In the genomic region with DNA sequence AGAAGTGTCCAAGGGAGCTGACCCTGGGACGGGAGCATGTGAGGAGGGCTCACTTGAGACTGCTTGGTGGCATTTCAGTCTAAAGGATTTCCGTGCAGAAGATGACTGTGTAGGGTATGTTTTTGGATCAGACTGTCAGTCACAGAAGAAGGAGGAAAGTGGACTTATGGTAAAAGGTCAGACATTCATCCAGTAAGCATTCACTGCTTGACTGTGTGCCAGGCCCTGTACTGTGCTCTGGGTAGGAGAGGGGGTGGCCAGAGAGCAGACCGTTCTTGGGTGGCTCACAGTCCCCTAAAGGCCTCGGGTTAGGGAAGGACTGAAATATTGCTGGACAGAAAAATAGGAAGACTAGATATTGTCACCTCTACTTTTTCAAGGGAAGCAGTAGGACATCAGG, we compare ENCODE assay signal across 22 cellular contexts. TPM values are rescaled to one million over a fixed set of nuclear protein-coding genes. Genes with fewer than 3 reads are reported as not detected.
A peak's percentile ranks its signal among the peaks of the same experiment; 100 is the strongest.
DNase-seq lines count a peak whose midpoint lies in the region; ATAC-seq and TF ChIP-seq lines count a peak whose summit lies in the region.
"Had no signal": no experiment of that assay in that cellular context is flagged by ENCODE, and none has a peak within 500 bp of the region (broad histone marks: within the 10 kb centered on the region; RNA-seq: fewer than 3 reads in every experiment).

No MANE protein-coding gene starts in this region.

- H3K36me3 ChIP-seq in GM23248 (ENCODE audit: low read depth): no peaks in the 10 kb centered on the region
- no peaks in the 10 kb centered on the region for H3K36me3 ChIP-seq in skeletal muscle satellite cell (ENCODE audit: insufficient read depth, low read length)
- H3K36me3 ChIP-seq: esophagus muscularis mucosa, SJCRH30 had no signal

- H3K4me3 ChIP-seq in GM23248: no peak overlapping the region
- peak overlapping the region; percentile 25 for H3K4me3 ChIP-seq in WI38 (ENCODE audit: low read depth, low read length)
- no peak overlapping the region for H3K4me3 ChIP-seq in fibroblast of the aortic adventitia (ENCODE audit: low read depth, low read length)
- no peak overlapping the region for H3K4me3 ChIP-seq in skeletal muscle satellite cell (ENCODE audit: low read length)
- no peak overlapping the region for H3K4me3 ChIP-seq in dorsolateral prefrontal cortex
- H3K4me3 ChIP-seq: esophagus muscularis mucosa, SJCRH30, testis had no signal

- no peak for TF ChIP-seq CTCF in WI38 (IDR thresholded peaks at IDR 0.05; ENCODE audit: low read depth, low read length)
- TF ChIP-seq CTCF in fibroblast of the aortic adventitia (IDR thresholded peaks at IDR 0.05; ENCODE audit: insufficient read depth, low read length): no peak
- TF ChIP-seq CTCF in dorsolateral prefrontal cortex (IDR thresholded peaks at IDR 0.05 in 54 of 56, conservative IDR thresholded peaks at IDR 0.05 in 2 of 56; ENCODE audit: low read depth in 1 of 56, partially characterized antibody in 56 of 56): no peak

- H3K4me2 ChIP-seq in GM23248 (ENCODE audit: unreplicated experiment): no peak overlapping the region
- H3K4me2 ChIP-seq in skeletal muscle satellite cell (ENCODE audit: low read length): peak overlapping the region; percentile 31

- H3K4me1 ChIP-seq in GM23248 (ENCODE audit: insufficient read depth): peaks cover 25% of the 10 kb centered on the region
- peaks cover 41% of the 10 kb centered on the region for H3K4me1 ChIP-seq in skeletal muscle satellite cell (ENCODE audit: control insufficient read depth, insufficient read depth, low read length)

- no peak for ATAC-seq in HG03025 (IDR thresholded peaks at IDR 0.05; ENCODE audit: low FRiP score, unreplicated experiment)
- ATAC-seq: activated T-helper 17 cell treated with anti-CD3 and anti-CD28 coated beads, Interleukin-2, amount 50 U/mL, for 72 hours; effector memory CD8-positive, alpha-beta T cell; left ventricle myocardium superior; Panc1; stimulated activated naive B cell treated with anti-CD40 and anti-IgM and Interleukin-4, amounts not matched to agents 10 μg/mL and 1 μg/mL and 100 μg/mL, for 72 hours had no signal

- peak; percentile 69 for DNase-seq in GM23248
- peak; percentile 47 for DNase-seq in fibroblast of the aortic adventitia (ENCODE audit: low read depth)
- DNase-seq in GF-D8 (lab: John Stamatoyannopoulos, UW): no peak
- no peak for DNase-seq in dorsolateral prefrontal cortex
- DNase-seq: activated CD4-positive, alpha-beta T cell treated with anti-CD3 and anti-CD28 coated beads, Interleukin-2, amount 10 ng/mL, durations not matched to agents 7 days and 5 days; activated naive CD8-positive, alpha-beta T cell treated with anti-CD3 and anti-CD28 coated beads, Interleukin-2, amount 10 ng/mL, durations not matched to agents 7 days and 5 days; AML-193; DMS79; effector memory CD8-positive, alpha-beta T cell; left ventricle myocardium superior; NCI-H1436; NCI-H510A; SJCRH30; stimulated activated naive B cell treated with anti-CD40 and anti-IgM and Interleukin-4, amounts not matched to agents 10 μg/mL and 1 μg/mL and 100 μg/mL, for 72 hours; testis had no signal

- peaks cover 4% of the 10 kb centered on the region; the same call in 1 of the 2 replicates for H3F3A ChIP-seq in GM23248 (ENCODE audit: insufficient read depth)

- H3K9me3 ChIP-seq in GM23248 (ENCODE audit: low read depth): no peaks in the 10 kb centered on the region
- H3K9me3 ChIP-seq in skeletal muscle satellite cell (replicated peaks; ENCODE audit: low read length): no peaks in the 10 kb centered on the region
- H3K9me3 ChIP-seq: esophagus muscularis mucosa, SJCRH30, testis had no signal

- H3K79me2 ChIP-seq in GM23248 (ENCODE audit: insufficient read depth): 0 out of 2 replicates have a peak, but pooled peaks cover 6% of the 10 kb centered on the region

- H3K27me3 ChIP-seq in GM23248 (replicated peaks; ENCODE audit: insufficient read depth): no peaks in the 10 kb centered on the region
- no peaks in the 10 kb centered on the region for H3K27me3 ChIP-seq in skeletal muscle satellite cell (ENCODE audit: control insufficient read depth, insufficient read depth, low read length)
- peaks cover 0 to 41% (median 14%) of the 10 kb centered on the region in 45 donors for H3K27me3 ChIP-seq in dorsolateral prefrontal cortex
- H3K27me3 ChIP-seq: SJCRH30, testis had no signal

- WGBS in GM23248 (ENCODE audit: low coverage in 1 of 2, low lambda C conversion rate in 2 of 2, missing lambda C conversion rate in 2 of 2), 2 experiments: 45 to 50% methylated on average over 4 of the region's 4 CpGs

- in situ Hi-C loops in GM23248 (cut with MboI): no loop called here

- intact Hi-C loops in dorsolateral prefrontal cortex (cut with DNase I): no loop called here

- H3K27ac ChIP-seq in GM23248 (no peak overlapping the region), dorsolateral prefrontal cortex (no peak overlapping the region)
- H3K27ac ChIP-seq: esophagus muscularis mucosa, SJCRH30, testis had no signal

- no peak overlapping the region for H2AFZ ChIP-seq in GM23248

- H4K20me1 ChIP-seq in GM23248 (ENCODE audit: insufficient read depth): no peaks in the 10 kb centered on the region

- H3K9me2 ChIP-seq in GM23248 (ENCODE audit: insufficient read depth): no peaks in the 10 kb centered on the region

- H3K9ac ChIP-seq in GM23248: no peak overlapping the region
- H3K9ac ChIP-seq in skeletal muscle satellite cell (ENCODE audit: low read depth, low read length): no peak overlapping the region

RNA-seq across cellular contexts. Expression of a gene that starts 2.1 kb away (rescaled TPM):
- total RNA-seq in GM23248 (2014; rRNA removed; shearing (Covaris generic)): 34.4 and 50.9 TPM in 2 replicates
- 96.0 and 99.6 TPM in 2 replicates for polyA plus RNA-seq in GM23248 (2016; fragmentation: Nextera tagmentation; extraction: Ambion mirVana)
- total RNA-seq in fibroblast of the aortic adventitia (ENCODE audit: low replicate concordance): 5.4 TPM in 1 of 2 replicates, not detected in the other
- 8.1 and 12.0 TPM in 2 replicates for total RNA-seq in skeletal muscle satellite cell (2012; rRNA removed)
- total RNA-seq in dorsolateral prefrontal cortex: 1 to 10 TPM in 37 of 120 experiments, under 1 TPM in 79, not detected in 4; 0.19 to 2.7 (median 0.81) TPM

RNA-seq across cellular contexts. Expression of a gene that starts 38.0 kb away (rescaled TPM):
- total RNA-seq in GM23248 (2014; rRNA removed; shearing (Covaris generic)): 0.51 and 2.1 TPM in 2 replicates
- polyA plus RNA-seq in GM23248 (2016; fragmentation: Nextera tagmentation; extraction: Ambion mirVana): 3.9 and 4.0 TPM in 2 replicates
- 44.2 and 60.6 TPM in 2 replicates for total RNA-seq in fibroblast of the aortic adventitia (ENCODE audit: low replicate concordance)
- total RNA-seq in skeletal muscle satellite cell (2012; rRNA removed): 62.9 and 214 TPM in 2 replicates
- total RNA-seq in dorsolateral prefrontal cortex: 100 to 1,000 TPM in 40 of 120 experiments, 10 to 100 TPM in 80; 26.6 to 202 (median 90.7) TPM
- total RNA-seq: activated CD4-positive, alpha-beta T cell treated with anti-CD3 and anti-CD28 coated beads, Interleukin-2, amount 10 ng/mL, durations not matched to agents 7 days and 5 days; activated T-helper 17 cell treated with anti-CD3 and anti-CD28 coated beads, Interleukin-2, amount 50 U/mL, for 72 hours; T-helper 1 cell treated with Interleukin-12 subunit alpha and Interleukin-12 subunit beta and Interleukin-4 antibody, amounts not matched to agents 30 ng/mL and 1 ng/mL, for 36 hours had no signal

Comparison
In these comparisons a context has a peak if more than half of its experiments do, and no peak if none do; other contexts are left out.
1. DNase-seq: peak in GM23248 (single experiment) and fibroblast of the aortic adventitia (single experiment); none in GF-D8 (single experiment) and dorsolateral prefrontal cortex (0 of 10).